19 cellular contexts compared by ENCODE assay signal in the genomic region with DNA sequence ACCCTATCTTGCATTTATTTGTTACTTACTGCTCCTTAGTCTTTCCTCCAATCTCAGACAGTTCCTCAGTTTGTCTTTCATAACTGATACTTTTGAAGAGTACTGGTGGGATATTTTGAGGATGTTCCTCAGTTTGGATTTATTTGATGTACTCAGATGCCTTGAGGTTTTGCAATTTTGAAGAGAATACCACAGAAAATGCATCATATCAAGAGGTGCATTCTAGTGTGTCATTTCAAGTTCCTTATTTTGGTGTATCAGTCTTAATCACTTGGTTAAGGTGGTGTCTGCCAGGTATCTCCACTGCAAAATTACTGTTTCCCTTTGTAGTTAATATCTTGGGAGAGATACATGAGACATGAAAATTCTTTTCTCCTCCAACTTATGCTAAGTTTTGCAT.
DNase-seq lines count a peak whose midpoint lies in the region; ATAC-seq lines count a peak whose summit lies in the region.
"Had no signal": no experiment of that assay in that cellular context is flagged by ENCODE, and none has a peak within 500 bp of the region (broad histone marks: within the 10 kb centered on the region; RNA-seq: fewer than 3 reads in every experiment).

No MANE protein-coding gene starts in this region.

- H3K27me3 ChIP-seq in BLaER1 treated with 17β-estradiol and CSF1 and Interleukin-3, amounts not matched to agents 10 nM and 100 nM: no peaks in the 10 kb centered on the region
- no peaks in the 10 kb centered on the region for H3K27me3 ChIP-seq in H7 (ENCODE audit: control insufficient read depth, insufficient read depth, low read length)
- H3K27me3 ChIP-seq: colonic mucosa, right atrium auricular region had no signal

- intact Hi-C loops in left cardiac atrium (cut with DNase I): no loop called here

- H3K4me3 ChIP-seq in BLaER1 treated with 17β-estradiol and CSF1 and Interleukin-3, amounts not matched to agents 10 nM and 100 nM: no peak overlapping the region
- H3K4me3 ChIP-seq in H7 (ENCODE audit: insufficient read depth, low read depth, low read length): no peak overlapping the region
- H3K4me3 ChIP-seq: colonic mucosa, right atrium auricular region had no signal

- peak overlapping the region in 8 of 11 experiments; percentile 3 to 53 (median 12); a peak in 8 of 22 replicates for H3K4me2 ChIP-seq in BLaER1 treated with 17β-estradiol and CSF1 and Interleukin-3, amounts not matched to agents 10 nM and 100 nM

- H3K9me3 ChIP-seq in BLaER1 treated with 17β-estradiol and CSF1 and Interleukin-3, amounts not matched to agents 10 nM and 100 nM (replicated peaks in 1 of 11): peaks cover 0 to 12% (median 4%) of the 10 kb centered on the region in 11 experiments; a peak in 18 of 22 replicates
- H3K9me3 ChIP-seq: colonic mucosa, right atrium auricular region had no signal

- H3K4me1 Mint-ChIP-seq in activated naive CD8-positive, alpha-beta T cell treated with anti-CD3 and anti-CD28 coated beads for 36 hours: peaks cover 5% of the 10 kb centered on the region

- H3K27me3 Mint-ChIP-seq in activated naive CD8-positive, alpha-beta T cell treated with anti-CD3 and anti-CD28 coated beads for 36 hours: no peaks in the 10 kb centered on the region
- H3K27me3 Mint-ChIP-seq: activated CD4-positive, alpha-beta memory T cell treated with anti-CD3 and anti-CD28 coated beads, Interleukin-2, amount 10 ng/mL, durations not matched to agents 7 days and 5 days; CD4-positive, alpha-beta T cell had no signal

- no peak overlapping the region for H3K4me3 Mint-ChIP-seq in activated naive CD8-positive, alpha-beta T cell treated with anti-CD3 and anti-CD28 coated beads for 36 hours
- H3K4me3 Mint-ChIP-seq: activated CD4-positive, alpha-beta memory T cell treated with anti-CD3 and anti-CD28 coated beads, Interleukin-2, amount 10 ng/mL, durations not matched to agents 7 days and 5 days; activated T-helper 1 cell treated with anti-CD3 and anti-CD28 coated beads, Interleukin-12 subunit alpha, Interleukin-12 subunit beta, Interleukin-2, Interleukin-4 antibody, amounts not matched to agents 30 ng/mL and 10 ng/mL and 1 ng/mL, durations not matched to agents 14 hours and 24 hours and 36 hours; CD4-positive, alpha-beta T cell had no signal

- DNase-seq in H7 (no peak), left cardiac atrium (no peak)
- no peak for DNase-seq in activated naive CD8-positive, alpha-beta T cell treated with anti-CD3 and anti-CD28 coated beads for 36 hours
- DNase-seq: activated CD4-positive, alpha-beta memory T cell treated with anti-CD3 and anti-CD28 coated beads, Interleukin-2, amount 10 ng/mL, durations not matched to agents 7 days and 5 days; amygdala; CD4-positive, alpha-beta T cell; colonic mucosa; EL; erythroblast; NCI-H2081; NCI-H526 had no signal

- H3K36me3 ChIP-seq in BLaER1 treated with 17β-estradiol and CSF1 and Interleukin-3, amounts not matched to agents 10 nM and 100 nM: peaks cover 29 to 79% (median 58%) of the 10 kb centered on the region in 11 experiments; a peak in 21 of 22 replicates
- H3K36me3 ChIP-seq in H7 (replicated peaks; ENCODE audit: control insufficient read depth, insufficient read depth, low read length): no peaks in the 10 kb centered on the region
- H3K36me3 ChIP-seq: colonic mucosa had no signal

- 0 out of 22 replicates have a peak overlapping the region, but pooled peaks of 2 of the 11 experiments have one; percentile 18 to 19 for H3K27ac ChIP-seq in BLaER1 treated with 17β-estradiol and CSF1 and Interleukin-3, amounts not matched to agents 10 nM and 100 nM
- H3K27ac ChIP-seq: colonic mucosa, right atrium auricular region had no signal

- ATAC-seq in GM18870 (IDR thresholded peaks at IDR 0.05; ENCODE audit: unreplicated experiment): peak; percentile 65
- peak; percentile 85 for ATAC-seq in HG02759 (IDR thresholded peaks at IDR 0.05; ENCODE audit: unreplicated experiment)
- ATAC-seq in HG03565 (IDR thresholded peaks at IDR 0.05; ENCODE audit: unreplicated experiment): peak; percentile 87
- ATAC-seq in left cardiac atrium: no peak
- ATAC-seq in GM21390 (IDR thresholded peaks at IDR 0.05; ENCODE audit: unreplicated experiment): no peak
- ATAC-seq: SK-N-SH treated with all-trans-retinoic acid at 6 μM for 48 hours had no signal

- H3K9ac ChIP-seq in BLaER1 treated with 17β-estradiol and CSF1 and Interleukin-3, amounts not matched to agents 10 nM and 100 nM: no peak overlapping the region

- no peaks in the 10 kb centered on the region for H3K9me3 Mint-ChIP-seq in activated naive CD8-positive, alpha-beta T cell treated with anti-CD3 and anti-CD28 coated beads for 36 hours
- H3K9me3 Mint-ChIP-seq: activated CD4-positive, alpha-beta memory T cell treated with anti-CD3 and anti-CD28 coated beads, Interleukin-2, amount 10 ng/mL, durations not matched to agents 7 days and 5 days; activated T-helper 1 cell treated with anti-CD3 and anti-CD28 coated beads, Interleukin-12 subunit alpha, Interleukin-12 subunit beta, Interleukin-2, Interleukin-4 antibody, amounts not matched to agents 30 ng/mL and 10 ng/mL and 1 ng/mL, durations not matched to agents 14 hours and 24 hours and 36 hours; CD4-positive, alpha-beta T cell had no signal

- peaks cover 34% of the 10 kb centered on the region for H3K36me3 Mint-ChIP-seq in activated naive CD8-positive, alpha-beta T cell treated with anti-CD3 and anti-CD28 coated beads for 36 hours

- H3K27ac Mint-ChIP-seq in activated naive CD8-positive, alpha-beta T cell treated with anti-CD3 and anti-CD28 coated beads for 36 hours: no peak overlapping the region
- H3K27ac Mint-ChIP-seq: activated CD4-positive, alpha-beta memory T cell treated with anti-CD3 and anti-CD28 coated beads, Interleukin-2, amount 10 ng/mL, durations not matched to agents 7 days and 5 days; activated T-helper 1 cell treated with anti-CD3 and anti-CD28 coated beads, Interleukin-12 subunit alpha, Interleukin-12 subunit beta, Interleukin-2, Interleukin-4 antibody, amounts not matched to agents 30 ng/mL and 10 ng/mL and 1 ng/mL, durations not matched to agents 14 hours and 24 hours and 36 hours; CD4-positive, alpha-beta T cell had no signal

- H3K4me1 ChIP-seq in BLaER1 treated with 17β-estradiol and CSF1 and Interleukin-3, amounts not matched to agents 10 nM and 100 nM: peaks cover 0 to 18% (median 14%) of the 10 kb centered on the region in 10 experiments; a peak in 15 of 20 replicates
- H3K4me1 ChIP-seq: colonic mucosa, right atrium auricular region had no signal

- peaks cover 0 to 4% (median 0%) of the 10 kb centered on the region in 11 experiments; a peak in 2 of 22 replicates for H4K20me1 ChIP-seq in BLaER1 treated with 17β-estradiol and CSF1 and Interleukin-3, amounts not matched to agents 10 nM and 100 nM

Comparison
In these comparisons a context has a peak if more than half of its experiments do, and no peak if none do; other contexts are left out.
1. ATAC-seq: peak in GM18870 (single experiment), HG02759 (single experiment) and HG03565 (single experiment); none in left cardiac atrium (0 of 2) and GM21390 (single experiment).